ENCODE assay signal across 10 cellular contexts in genomic region chr5:140967226-140967893, GRCh38. TPM values are rescaled to one million over a fixed set of nuclear protein-coding genes. Genes with fewer than 3 reads are reported as not detected.
DNase-seq lines count a peak whose midpoint lies in the region; TF ChIP-seq lines count a peak whose summit lies in the region.
"Had no signal": no experiment of that assay in that cellular context is flagged by ENCODE, and none has a peak within 500 bp of the region (broad histone marks: within the 10 kb centered on the region; RNA-seq: fewer than 3 reads in every experiment).

No MANE protein-coding gene starts in this region.

- H3K36me3 Mint-ChIP-seq in type B pancreatic cell, result no peaks in the 10 kb centered on the region
- H3K36me3 Mint-ChIP-seq: activated CD4-positive, alpha-beta memory T cell treated with anti-CD3 and anti-CD28 coated beads for 36 hours; activated naive CD8-positive, alpha-beta T cell had no signal

- CTCF ChIA-PET in PC-9 (lab: Charles Lee), result no interaction called here

- no peak for TF ChIP-seq POLR2A in esophagus muscularis mucosa (IDR thresholded peaks at IDR 0.05; ENCODE audit: low read depth)

- peak overlapping the region; percentile 75 for H3K9ac ChIP-seq in neural cell (ENCODE audit: low read length)

- POLR2A ChIA-PET in PC-9 (lab: Charles Lee; ENCODE audit: unreplicated experiment), result no interaction called here

- peaks cover 10% of the 10 kb centered on the region for H3K4me1 Mint-ChIP-seq in type B pancreatic cell (ENCODE audit: unreplicated experiment)

- H3K36me3 ChIP-seq in esophagus muscularis mucosa, result no peaks in the 10 kb centered on the region
- no peaks in the 10 kb centered on the region for H3K36me3 ChIP-seq in neural cell (ENCODE audit: insufficient read depth, low read length)
- H3K36me3 ChIP-seq in effector memory CD4-positive, alpha-beta T cell (ENCODE audit: control insufficient read depth, insufficient read depth, low read length), result no peaks in the 10 kb centered on the region
- no peaks in the 10 kb centered on the region for H3K36me3 ChIP-seq in PC-9 (ENCODE audit: low read depth)

- no peak overlapping the region for H2AFZ ChIP-seq in neural cell (ENCODE audit: low read depth, low read length)
- no peak overlapping the region for H2AFZ ChIP-seq in PC-9

- intact Hi-C loops in esophagus muscularis mucosa (cut with DNase I), result no loop called here
- intact Hi-C loops in PC-9 (cut with micrococcal nuclease; ENCODE audit: unreplicated experiment), result no loop called here

- peak overlapping the region; percentile 84 for H3K4me2 ChIP-seq in neural cell (ENCODE audit: low read length)
- no peak overlapping the region for H3K4me2 ChIP-seq in PC-9

- TF ChIP-seq EP300 in esophagus muscularis mucosa (IDR thresholded peaks at IDR 0.05) (no peak), neural cell (conservative IDR thresholded peaks at IDR 0.05; ENCODE audit: poor library complexity, severe bottlenecking) (no peak)

- peak overlapping the region; percentile 94 for H3K4me3 Mint-ChIP-seq in type B pancreatic cell
- H3K4me3 Mint-ChIP-seq: activated CD4-positive, alpha-beta memory T cell treated with anti-CD3 and anti-CD28 coated beads for 36 hours; activated naive CD8-positive, alpha-beta T cell had no signal

- DNase-seq in esophagus muscularis mucosa (ENCODE audit: extremely low spot score) (no peak), type B pancreatic cell (ENCODE audit: extremely low spot score, unreplicated experiment) (no peak), PC-9 (no peak), amniotic stem cell (lab: John Stamatoyannopoulos, UW) (no peak)
- DNase-seq in effector memory CD4-positive, alpha-beta T cell, result no peak
- DNase-seq: activated CD4-positive, alpha-beta memory T cell treated with anti-CD3 and anti-CD28 coated beads for 36 hours had no signal

- WGBS in esophagus muscularis mucosa, result 64% methylated on average over 10 of the region's 34 CpGs

- no peak overlapping the region for H3K27ac Mint-ChIP-seq in type B pancreatic cell
- H3K27ac Mint-ChIP-seq: activated CD4-positive, alpha-beta memory T cell treated with anti-CD3 and anti-CD28 coated beads for 36 hours; activated naive CD8-positive, alpha-beta T cell had no signal

- H3K4me1 ChIP-seq in esophagus muscularis mucosa (peaks cover 11 to 65% (median 46%) of the 10 kb centered on the region in 4 donors), PC-9 (replicated peaks; ENCODE audit: insufficient read depth) (no peaks in the 10 kb centered on the region)
- H3K4me1 ChIP-seq in effector memory CD4-positive, alpha-beta T cell (ENCODE audit: control insufficient read depth, insufficient read depth, low read length, poor library complexity, severe bottlenecking), result no peaks in the 10 kb centered on the region

- H3K9me3 ChIP-seq in esophagus muscularis mucosa (no peaks in the 10 kb centered on the region), neural cell (ENCODE audit: low read length) (no peaks in the 10 kb centered on the region), PC-9 (ENCODE audit: insufficient read depth, low read depth) (no peaks in the 10 kb centered on the region)
- no peaks in the 10 kb centered on the region for H3K9me3 ChIP-seq in effector memory CD4-positive, alpha-beta T cell (ENCODE audit: control insufficient read depth, low read length)

- H4K20me1 ChIP-seq in neural cell (ENCODE audit: insufficient read depth) (no peaks in the 10 kb centered on the region), PC-9 (ENCODE audit: insufficient read depth) (no peaks in the 10 kb centered on the region)

- H3K79me2 ChIP-seq in neural cell (replicated peaks; ENCODE audit: insufficient read depth, low read length) (peaks cover 28% of the 10 kb centered on the region), PC-9 (ENCODE audit: low read depth) (no peaks in the 10 kb centered on the region)

- peak overlapping the region; percentile 90 for H3K27ac ChIP-seq in angular gyrus (ENCODE audit: low read depth, low read length)
- peak overlapping the region; percentile 83 to 87 (median 84) for H3K27ac ChIP-seq in esophagus muscularis mucosa (replicated peaks in 1 of 4)
- H3K27ac ChIP-seq in neural cell (ENCODE audit: low read length), result peak overlapping the region; percentile 74
- H3K27ac ChIP-seq in effector memory CD4-positive, alpha-beta T cell (ENCODE audit: insufficient read depth, low read length, poor library complexity, severe bottlenecking), result no peak overlapping the region
- no peak overlapping the region for H3K27ac ChIP-seq in PC-9

- H3K27me3 ChIP-seq in esophagus muscularis mucosa (peaks cover 0 to 17% (median 0%) of the 10 kb centered on the region in 4 donors), neural cell (ENCODE audit: insufficient read depth, low read depth, low read length) (no peaks in the 10 kb centered on the region), PC-9 (ENCODE audit: insufficient read depth, low read depth) (no peaks in the 10 kb centered on the region)
- peaks cover 2% of the 10 kb centered on the region for H3K27me3 ChIP-seq in effector memory CD4-positive, alpha-beta T cell (replicated peaks; ENCODE audit: control insufficient read depth, insufficient read depth, low read length, poor library complexity, severe bottlenecking)

- TF ChIP-seq CTCF in esophagus muscularis mucosa (IDR thresholded peaks at IDR 0.05), result no peak
- TF ChIP-seq CTCF in neural cell (IDR thresholded peaks at IDR 0.05; ENCODE audit: poor library complexity, severe bottlenecking), result no peak
- no peak for TF ChIP-seq CTCF in type B pancreatic cell (conservative IDR thresholded peaks at IDR 0.05)
- TF ChIP-seq CTCF in PC-9 (conservative IDR thresholded peaks at IDR 0.05), result no peak

- peaks cover 17% of the 10 kb centered on the region for H3K27me3 Mint-ChIP-seq in type B pancreatic cell

- no peaks in the 10 kb centered on the region for H3K9me3 Mint-ChIP-seq in type B pancreatic cell
- H3K9me3 Mint-ChIP-seq: activated CD4-positive, alpha-beta memory T cell treated with anti-CD3 and anti-CD28 coated beads for 36 hours had no signal

- TF ChIP-seq RAD21 in neural cell (conservative IDR thresholded peaks at IDR 0.05), result no peak

- H3F3A ChIP-seq in neural cell (ENCODE audit: insufficient read depth, low read length, poor library complexity, severe bottlenecking) (no peaks in the 10 kb centered on the region), PC-9 (ENCODE audit: insufficient read depth, low read depth) (no peaks in the 10 kb centered on the region)

- BruUV-seq in PC-9 (replicated peaks; lab: Mats Ljungman, UMichigan), result no TSS peak

- H3K4me3 ChIP-seq in esophagus muscularis mucosa (peak overlapping the region; percentile 65 to 80 (median 74)), neural cell (ENCODE audit: low read length) (peak overlapping the region; percentile 84), PC-9 (no peak overlapping the region)
- H3K4me3 ChIP-seq in effector memory CD4-positive, alpha-beta T cell (ENCODE audit: insufficient read depth, low read depth, low read length, poor library complexity, severe bottlenecking), result no peak overlapping the region

- H3K9me2 ChIP-seq in neural cell (ENCODE audit: insufficient read depth, low read length) (no peaks in the 10 kb centered on the region), PC-9 (ENCODE audit: insufficient read depth) (no peaks in the 10 kb centered on the region)

TF ChIP-seq in neural cell, 6 proteins besides CTCF, POLR2A, EP300 and RAD21:
- TF ChIP-seq POLR2AphosphoS5 (IDR thresholded peaks at IDR 0.05), result no peak
- TF ChIP-seq SMC3 (conservative IDR thresholded peaks at IDR 0.05; ENCODE audit: poor library complexity), result no peak
- no peak for TF ChIP-seq EZH2 (IDR thresholded peaks at IDR 0.05; ENCODE audit: borderline replicate concordance, insufficient read depth, low read length, poor library complexity, severe bottlenecking)
- TF ChIP-seq REST (IDR thresholded peaks at IDR 0.05; ENCODE audit: borderline replicate concordance), result no peak
- TF ChIP-seq MXI1 (conservative IDR thresholded peaks at IDR 0.05; ENCODE audit: poor library complexity, severe bottlenecking), result no peak
- no peak for TF ChIP-seq TAF1 (IDR thresholded peaks at IDR 0.05; ENCODE audit: low read depth)

RNA-seq across cellular contexts. Expression of gene PCDHAC2, which starts 1.1 kb away (rescaled TPM):
- total RNA-seq in esophagus muscularis mucosa (10 to 100 TPM in 3 of 4 donors, 1 to 10 TPM in 1; 8.8 to 26.6 (median 18.0) TPM), type B pancreatic cell (ENCODE audit: low replicate concordance) (2.7 and 3.5 TPM in 2 replicates), PC-9 (2021) (2.8 and 3.4 TPM in 2 replicates)
- polyA plus RNA-seq in neural cell, result 7.6 and 9.3 TPM in 2 replicates
- polyA minus RNA-seq in neural cell, result 39.0 and 39.9 TPM in 2 replicates
- total RNA-seq: activated CD4-positive, alpha-beta memory T cell treated with anti-CD3 and anti-CD28 coated beads for 36 hours; T-helper 1 cell treated with Interleukin-12 subunit alpha and Interleukin-12 subunit beta and Interleukin-4 antibody, amounts not matched to agents 30 ng/mL and 1 ng/mL, for 36 hours had no signal

RNA-seq across cellular contexts. Expression of gene PCDHAC1, which starts 41.3 kb away (rescaled TPM):
- total RNA-seq in esophagus muscularis mucosa (1 to 10 TPM; 1.7 to 5.4 (median 4.4) TPM), type B pancreatic cell (ENCODE audit: low replicate concordance) (6.7 and 9.2 TPM in 2 replicates), PC-9 (2021) (0.88 and 0.90 TPM in 2 replicates)
- 2.4 and 3.3 TPM in 2 replicates for polyA plus RNA-seq in neural cell
- polyA minus RNA-seq in neural cell, result 134 and 140 TPM in 2 replicates
- total RNA-seq: activated CD4-positive, alpha-beta memory T cell treated with anti-CD3 and anti-CD28 coated beads for 36 hours; T-helper 1 cell treated with Interleukin-12 subunit alpha and Interleukin-12 subunit beta and Interleukin-4 antibody, amounts not matched to agents 30 ng/mL and 1 ng/mL, for 36 hours had no signal

Comparison
In these comparisons a context has a peak if more than half of its experiments do, and no peak if none do; other contexts are left out.
1. H3K27ac ChIP-seq: peak in angular gyrus (single experiment), esophagus muscularis mucosa (4 of 4) and neural cell (single experiment); none in effector memory CD4-positive, alpha-beta T cell (single experiment) and PC-9 (single experiment).
2. H3K4me3 ChIP-seq: peak in esophagus muscularis mucosa (4 of 4) and neural cell (single experiment); none in effector memory CD4-positive, alpha-beta T cell (single experiment) and PC-9 (single experiment).